8 cellular contexts compared by ENCODE assay signal in genomic region chr1:54277451-54278355, GRCh38.
DNase-seq lines count a peak whose midpoint lies in the region; ATAC-seq and TF ChIP-seq lines count a peak whose summit lies in the region.

No MANE protein-coding gene starts in this region.

- peak overlapping the region; percentile 92 for H3K27ac Mint-ChIP-seq in activated CD8-positive, alpha-beta memory T cell treated with anti-CD3 and anti-CD28 coated beads, Interleukin-2, amount 10 ng/mL, durations not matched to agents 7 days and 5 days
- peak overlapping the region; percentile 41 for H3K27ac Mint-ChIP-seq in activated naive CD8-positive, alpha-beta T cell treated with anti-CD3 and anti-CD28 coated beads, Interleukin-2, amount 50 U/mL, for 24 hours

- TF ChIP-seq CTCF in right lobe of liver (IDR thresholded peaks at IDR 0.05) (peak in 1 of 4 donors; percentile 16), tibial nerve (IDR thresholded peaks at IDR 0.05) (no peak)

- H3K27ac ChIP-seq in right lobe of liver (peak overlapping the region; percentile 92 to 98 (median 98)), tibial nerve (peak overlapping the region; percentile 82 to 98 (median 94))

- H3K9me3 Mint-ChIP-seq in activated CD8-positive, alpha-beta memory T cell treated with anti-CD3 and anti-CD28 coated beads, Interleukin-2, amount 10 ng/mL, durations not matched to agents 7 days and 5 days (ENCODE audit: low read depth), result no peaks in the 10 kb centered on the region
- H3K9me3 Mint-ChIP-seq in activated naive CD8-positive, alpha-beta T cell treated with anti-CD3 and anti-CD28 coated beads, Interleukin-2, amount 50 U/mL, for 24 hours, result no peaks in the 10 kb centered on the region

- CTCF ChIA-PET in activated CD8-positive, alpha-beta memory T cell treated with anti-CD3 and anti-CD28 coated beads, Interleukin-2, amount 10 ng/mL, durations not matched to agents 7 days and 5 days (lab: Charles Lee), result interaction anchor here (1.7 to 1.9 kb wide), 2 partner anchors 12 to 212 kb away, joined by 4 to 6 read pairs; no protein-coding TSS in a partner anchor

- H3K4me3 ChIP-seq in right lobe of liver (peak overlapping the region in 2 of 3 donors; percentile 23), tibial nerve (no peak overlapping the region)

- H3K27me3 Mint-ChIP-seq in activated CD8-positive, alpha-beta memory T cell treated with anti-CD3 and anti-CD28 coated beads, Interleukin-2, amount 10 ng/mL, durations not matched to agents 7 days and 5 days, result no peaks in the 10 kb centered on the region
- H3K27me3 Mint-ChIP-seq in activated naive CD8-positive, alpha-beta T cell treated with anti-CD3 and anti-CD28 coated beads, Interleukin-2, amount 50 U/mL, for 24 hours, result no peaks in the 10 kb centered on the region

- H3K36me3 Mint-ChIP-seq in activated CD8-positive, alpha-beta memory T cell treated with anti-CD3 and anti-CD28 coated beads, Interleukin-2, amount 10 ng/mL, durations not matched to agents 7 days and 5 days, result peaks cover 17% of the 10 kb centered on the region
- peaks cover 9% of the 10 kb centered on the region for H3K36me3 Mint-ChIP-seq in activated naive CD8-positive, alpha-beta T cell treated with anti-CD3 and anti-CD28 coated beads, Interleukin-2, amount 50 U/mL, for 24 hours (ENCODE audit: low read depth)

- peak; percentile 80 to 84 for TF ChIP-seq EP300 in tibial nerve (IDR thresholded peaks at IDR 0.05)

- WGBS in right lobe of liver (ENCODE audit: insufficient coverage, low coverage, low lambda C conversion rate, missing lambda C conversion rate), result 4% methylated on average over 4 of the region's 4 CpGs
- WGBS in tibial nerve, 2 donors, result 21 to 45% methylated on average over 4 of the region's 4 CpGs

- H3K4me1 Mint-ChIP-seq in activated CD8-positive, alpha-beta memory T cell treated with anti-CD3 and anti-CD28 coated beads, Interleukin-2, amount 10 ng/mL, durations not matched to agents 7 days and 5 days, result peaks cover 54% of the 10 kb centered on the region
- peaks cover 47% of the 10 kb centered on the region for H3K4me1 Mint-ChIP-seq in activated naive CD8-positive, alpha-beta T cell treated with anti-CD3 and anti-CD28 coated beads, Interleukin-2, amount 50 U/mL, for 24 hours

- no peak overlapping the region for H3K4me3 Mint-ChIP-seq in activated CD8-positive, alpha-beta memory T cell treated with anti-CD3 and anti-CD28 coated beads, Interleukin-2, amount 10 ng/mL, durations not matched to agents 7 days and 5 days
- no peak overlapping the region for H3K4me3 Mint-ChIP-seq in activated naive CD8-positive, alpha-beta T cell treated with anti-CD3 and anti-CD28 coated beads, Interleukin-2, amount 50 U/mL, for 24 hours

- H3K9me3 ChIP-seq in right lobe of liver (no peaks in the 10 kb centered on the region), tibial nerve (no peaks in the 10 kb centered on the region)

- no peak for TF ChIP-seq POLR2A in right lobe of liver (IDR thresholded peaks at IDR 0.05)
- peak in 1 of 2 donors; percentile 38 for TF ChIP-seq POLR2A in tibial nerve (IDR thresholded peaks at IDR 0.05)

- H3K4me1 ChIP-seq in right lobe of liver (peaks cover 0 to 78% (median 31%) of the 10 kb centered on the region in 4 donors), tibial nerve (peaks cover 16 to 96% (median 72%) of the 10 kb centered on the region in 4 donors)

- peak; percentile 45 for ATAC-seq in activated CD8-positive, alpha-beta memory T cell treated with anti-CD3 and anti-CD28 coated beads, Interleukin-2, amount 10 ng/mL, durations not matched to agents 7 days and 5 days
- no peak for ATAC-seq in activated naive CD8-positive, alpha-beta T cell treated with anti-CD3 and anti-CD28 coated beads, Interleukin-2, amount 50 U/mL, for 24 hours
- peak; percentile 26 to 61 (median 56) for ATAC-seq in right lobe of liver

- H3K27me3 ChIP-seq in right lobe of liver, result no peaks in the 10 kb centered on the region
- no peaks in the 10 kb centered on the region for H3K27me3 ChIP-seq in tibial nerve

- intact Hi-C loops in right lobe of liver (cut with DNase I), result loop anchor here in 1 of 2 donors (5.0 kb wide), 1 partner anchor 210 kb away; no protein-coding TSS in a partner anchor

- DNase-seq in activated CD8-positive, alpha-beta memory T cell treated with anti-CD3 and anti-CD28 coated beads, Interleukin-2, amount 10 ng/mL, durations not matched to agents 7 days and 5 days, result no peak
- DNase-seq in activated CD8-positive, alpha-beta memory T cell treated with anti-CD3 and anti-CD28 coated beads, Interleukin-2, amount 50 U/mL, for 48 hours, result no peak
- DNase-seq in activated naive CD8-positive, alpha-beta T cell treated with anti-CD3 and anti-CD28 coated beads, Interleukin-2, amount 50 U/mL, for 24 hours, result no peak
- DNase-seq in right lobe of liver (peak; percentile 55 to 87 (median 79)), tibial nerve (ENCODE audit: low spot score in 2 of 2) (peak in 1 of 2 donors; percentile 44), ecto neural progenitor cell (ENCODE audit: low spot score) (no peak), NCI-H2107 (lab: John Stamatoyannopoulos, UW) (no peak), GF-D8 (lab: John Stamatoyannopoulos, UW) (no peak)

- H3K36me3 ChIP-seq in right lobe of liver, result no peaks in the 10 kb centered on the region
- H3K36me3 ChIP-seq in tibial nerve, result peaks cover 0 to 8% (median 0%) of the 10 kb centered on the region in 3 donors

Comparison
In these comparisons a context has a peak if more than half of its experiments do, and no peak if none do; other contexts are left out.
1. DNase-seq: peak in right lobe of liver (3 of 3); none in activated CD8-positive, alpha-beta memory T cell treated with anti-CD3 and anti-CD28 coated beads, Interleukin-2, amount 10 ng/mL, durations not matched to agents 7 days and 5 days (single experiment), activated CD8-positive, alpha-beta memory T cell treated with anti-CD3 and anti-CD28 coated beads, Interleukin-2, amount 50 U/mL, for 48 hours (single experiment), activated naive CD8-positive, alpha-beta T cell treated with anti-CD3 and anti-CD28 coated beads, Interleukin-2, amount 50 U/mL, for 24 hours (single experiment), ecto neural progenitor cell (single experiment), NCI-H2107 (single experiment) and GF-D8 (single experiment).
2. H3K4me3 ChIP-seq: peak in right lobe of liver (2 of 3); none in tibial nerve (0 of 4).